34 cellular contexts compared by ENCODE assay signal in genomic region chr12:75587340-75588106, GRCh38.
A peak's percentile ranks its signal among the peaks of the same experiment; 100 is the strongest.
DNase-seq lines count a peak whose midpoint lies in the region; ATAC-seq and TF ChIP-seq lines count a peak whose summit lies in the region.
"Had no signal": no experiment of that assay in that cellular context is flagged by ENCODE, and none has a peak within 500 bp of the region (broad histone marks: within the 10 kb centered on the region; RNA-seq: fewer than 3 reads in every experiment).

No MANE protein-coding gene starts in this region.

- DNase-seq in NCI-H2171 treated with DMSO at 0.1 percent for 48 hours (lab: John Stamatoyannopoulos, UW) (peak; percentile 70), NCI-H2171 (lab: John Stamatoyannopoulos, UW) (no peak), adipocyte (ENCODE audit: low read depth) (peak; percentile 22), foreskin fibroblast (peak; percentile 21 to 52), WTC11 (ENCODE audit: low spot score) (no peak), DMS53 treated with DMSO at 0.1 percent for 48 hours (lab: John Stamatoyannopoulos, UW; ENCODE audit: unreplicated experiment) (no peak), NCI-H1694 (lab: John Stamatoyannopoulos, UW) (no peak)
- DNase-seq: 8988T; activated gamma-delta T cell; activated T-cell treated with anti-CD3 and anti-CD28 coated beads, Interleukin-2, amount 50 U/mL, for 24 hours; CD8-positive, alpha-beta T cell; cerebellar nuclear complex; DMS153; heart right ventricle; Kasumi-1; left cardiac atrium; NCI-H1694 treated with DMSO at 0.1 percent for 48 hours; NCI-H526; PC-9; SHP77; stimulated activated CD4-positive, alpha-beta T cell treated with anti-CD3 and anti-CD28 coated beads, Interleukin-12 subunit alpha, Interleukin-12 subunit beta, amount 100 ng/mL, for 4 hours; stimulated activated CD4-positive, alpha-beta T cell treated with anti-CD3 and anti-CD28 coated beads, Interleukin-4, amount 100 ng/mL, for 24 hours; substantia nigra; SW 1271; T-helper 9 cell; upper lobe of right lung; WERI-Rb-1 had no signal

- TF ChIP-seq CTCF in foreskin fibroblast (IDR thresholded peaks at IDR 0.05; ENCODE audit: low read depth, low read length) (no peak), WTC11 (IDR thresholded peaks at IDR 0.05) (no peak)

- POLR2A ChIA-PET in WTC11 (lab: Charles Lee): no interaction called here

- H3K9ac ChIP-seq in adipocyte (ENCODE audit: low read length): no peak overlapping the region
- H3K9ac ChIP-seq: neural progenitor cell, parathyroid adenoma had no signal

- ATAC-seq in GM19452 (IDR thresholded peaks at IDR 0.05; ENCODE audit: unreplicated experiment) (no peak), WTC11 (no peak)
- ATAC-seq: CD8-positive, alpha-beta T cell; heart right ventricle; left cardiac atrium; stimulated activated effector memory CD8-positive, alpha-beta T cell treated with anti-CD3 and anti-CD28 coated beads, Interleukin-12 subunit alpha, Interleukin-12 subunit beta, amount 100 ng/mL, for 72 hours; upper lobe of right lung had no signal

- CTCF ChIA-PET in WTC11 (lab: Charles Lee): no interaction called here

- no peaks in the 10 kb centered on the region for H3K36me3 ChIP-seq in adipocyte (ENCODE audit: control insufficient read depth, insufficient read depth, low read length, severe bottlenecking)
- H3K36me3 ChIP-seq: heart right ventricle, neural progenitor cell, right atrium auricular region, upper lobe of right lung, WERI-Rb-1 had no signal

- no peak overlapping the region for H3K27ac Mint-ChIP-seq in WTC11
- H3K27ac Mint-ChIP-seq: activated CD4-positive, alpha-beta T cell treated with anti-CD3 and anti-CD28 coated beads, Interleukin-2, amount 10 ng/mL, durations not matched to agents 24 days and 14 days; activated T-cell treated with anti-CD3 and anti-CD28 coated beads, Interleukin-2, amount 50 U/mL, for 24 hours; CD8-positive, alpha-beta T cell; neural progenitor cell; stimulated activated effector memory CD8-positive, alpha-beta T cell treated with anti-CD3 and anti-CD28 coated beads, Interleukin-12 subunit alpha, Interleukin-12 subunit beta, amount 100 ng/mL, for 72 hours had no signal

- no peaks in the 10 kb centered on the region for H3K9me3 ChIP-seq in adipocyte (ENCODE audit: control insufficient read depth, low read length)
- H3K9me3 ChIP-seq: heart right ventricle, right atrium auricular region, upper lobe of right lung had no signal

- no peak overlapping the region for H3K4me3 ChIP-seq in adipocyte (ENCODE audit: low read length)
- H3K4me3 ChIP-seq in foreskin fibroblast (ENCODE audit: low read depth in 1 of 2, low read length in 2 of 2): no peak overlapping the region
- H3K4me3 ChIP-seq: heart right ventricle, neural progenitor cell, PC-9, right atrium auricular region, upper lobe of right lung had no signal

- no peaks in the 10 kb centered on the region for H3K36me3 Mint-ChIP-seq in WTC11
- H3K36me3 Mint-ChIP-seq: brain; CD8-positive, alpha-beta T cell; neural progenitor cell; stimulated activated effector memory CD8-positive, alpha-beta T cell treated with anti-CD3 and anti-CD28 coated beads, Interleukin-12 subunit alpha, Interleukin-12 subunit beta, amount 100 ng/mL, for 72 hours had no signal

- no peaks in the 10 kb centered on the region for H3K4me1 Mint-ChIP-seq in WTC11
- H3K4me1 Mint-ChIP-seq: activated CD4-positive, alpha-beta T cell treated with anti-CD3 and anti-CD28 coated beads, Interleukin-2, amount 10 ng/mL, durations not matched to agents 24 days and 14 days; neural progenitor cell had no signal

- H3K4me1 ChIP-seq in adipocyte (ENCODE audit: control insufficient read depth, insufficient read depth, low read length): no peaks in the 10 kb centered on the region
- H3K4me1 ChIP-seq: heart right ventricle, neural progenitor cell, parathyroid adenoma, right atrium auricular region, upper lobe of right lung had no signal

- no peaks in the 10 kb centered on the region for H3K27me3 Mint-ChIP-seq in WTC11 (ENCODE audit: low read depth)

- H3K9me3 Mint-ChIP-seq in WTC11: no peaks in the 10 kb centered on the region
- H3K9me3 Mint-ChIP-seq: brain; CD8-positive, alpha-beta T cell; neural progenitor cell had no signal

- H3K27me3 ChIP-seq in adipocyte (replicated peaks; ENCODE audit: control insufficient read depth, insufficient read depth, low read length): no peaks in the 10 kb centered on the region
- H3K27me3 ChIP-seq: heart right ventricle, neural progenitor cell, right atrium auricular region, upper lobe of right lung had no signal

- no peak overlapping the region for H3K4me3 Mint-ChIP-seq in WTC11
- H3K4me3 Mint-ChIP-seq: activated CD4-positive, alpha-beta T cell treated with anti-CD3 and anti-CD28 coated beads, Interleukin-2, amount 10 ng/mL, durations not matched to agents 24 days and 14 days; activated T-cell treated with anti-CD3 and anti-CD28 coated beads, Interleukin-2, amount 50 U/mL, for 24 hours; CD8-positive, alpha-beta T cell; neural progenitor cell; stimulated activated effector memory CD8-positive, alpha-beta T cell treated with anti-CD3 and anti-CD28 coated beads, Interleukin-12 subunit alpha, Interleukin-12 subunit beta, amount 100 ng/mL, for 72 hours had no signal

TF ChIP-seq in WTC11, 78 proteins besides CTCF, POLR2A, EP300 and RAD21:
- TF ChIP-seq RORB (CRISPR knock-in tag; IDR thresholded peaks at IDR 0.05) (no peak), KAT7 (CRISPR knock-in tag; IDR thresholded peaks at IDR 0.05; ENCODE audit: borderline replicate concordance) (no peak), NR3C1 (CRISPR knock-in tag; conservative IDR thresholded peaks at IDR 0.05; ENCODE audit: low read depth) (no peak), SP1 (CRISPR knock-in tag; conservative IDR thresholded peaks at IDR 0.05) (no peak), E2F5 (CRISPR knock-in tag; IDR thresholded peaks at IDR 0.05) (no peak), TCF7 (CRISPR knock-in tag; IDR thresholded peaks at IDR 0.05; ENCODE audit: low read depth) (no peak), NR1H2 (CRISPR knock-in tag; IDR thresholded peaks at IDR 0.05) (no peak)

Comparison
In these comparisons a context has a peak if more than half of its experiments do, and no peak if none do; other contexts are left out.
1. DNase-seq: peak in NCI-H2171 treated with DMSO at 0.1 percent for 48 hours (single experiment), adipocyte (single experiment) and foreskin fibroblast (2 of 2); none in NCI-H2171 (single experiment), WTC11 (single experiment), DMS53 treated with DMSO at 0.1 percent for 48 hours (single experiment) and NCI-H1694 (single experiment).